10 cellular contexts compared by ENCODE assay signal in the genomic region with DNA sequence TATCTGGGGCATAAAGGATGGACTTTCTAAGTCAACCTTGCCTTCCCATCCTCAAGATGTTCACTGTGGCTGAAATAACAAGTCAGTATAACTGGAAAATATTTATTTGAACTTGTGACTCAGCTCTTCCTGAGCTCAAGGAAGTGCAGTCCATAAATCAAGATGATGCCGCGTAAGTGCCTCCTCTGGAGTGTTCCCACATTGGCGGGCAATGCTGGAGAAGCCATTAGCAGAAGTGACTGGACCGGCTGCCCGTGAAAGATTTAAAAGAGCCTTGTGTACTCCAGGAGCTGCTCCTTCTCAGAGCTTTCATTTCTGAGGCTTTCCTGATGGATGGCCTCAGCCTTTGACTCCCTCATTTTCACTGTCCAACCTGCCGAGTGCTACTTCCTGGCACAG. TPM values are rescaled to one million over a fixed set of nuclear protein-coding genes. Genes with fewer than 3 reads are reported as not detected.
DNase-seq lines count a peak whose midpoint lies in the region; ATAC-seq, FAIRE-seq and TF ChIP-seq lines count a peak whose summit lies in the region.
"Had no signal": no experiment of that assay in that cellular context is flagged by ENCODE, and none has a peak within 500 bp of the region (broad histone marks: within the 10 kb centered on the region; RNA-seq: fewer than 3 reads in every experiment).

No MANE protein-coding gene starts in this region.

- H2BK12ac ChIP-seq in mesenchymal stem cell (ENCODE audit: low read length in 2 of 2): no peak overlapping the region

- H3K4me1 ChIP-seq in mesenchymal stem cell (ENCODE audit: control insufficient read depth, insufficient read depth, low read depth, low read length): peaks cover 2% of the 10 kb centered on the region

- no peak overlapping the region for H2BK5ac ChIP-seq in mesenchymal stem cell (ENCODE audit: low read depth, low read length, poor library complexity, severe bottlenecking)

- H4K8ac ChIP-seq in mesenchymal stem cell (ENCODE audit: low read length): no peak overlapping the region

- 0% methylated on average over 6 of the region's 6 CpGs for WGBS in mesenchymal stem cell

- H3K36me3 ChIP-seq in mesenchymal stem cell (ENCODE audit: control insufficient read depth in 1 of 2, insufficient read depth in 2 of 2, low read depth in 1 of 2, low read length in 2 of 2): no peaks in the 10 kb centered on the region

- H3K27me3 ChIP-seq in mesenchymal stem cell (ENCODE audit: control insufficient read depth in 1 of 2, insufficient read depth in 1 of 2, low read length in 2 of 2): peaks cover 4 to 14% of the 10 kb centered on the region in 2 experiments

- H3K4me2 ChIP-seq in mesenchymal stem cell (ENCODE audit: low read length, poor library complexity, severe bottlenecking): peak overlapping the region; percentile 27

- H3K79me1 ChIP-seq in mesenchymal stem cell (replicated peaks; ENCODE audit: low read length, poor library complexity, severe bottlenecking): no peaks in the 10 kb centered on the region

- no peak overlapping the region for H4K91ac ChIP-seq in mesenchymal stem cell (ENCODE audit: low read length)

- H3K27ac ChIP-seq in mesenchymal stem cell (ENCODE audit: low read length, poor library complexity, severe bottlenecking): no peak overlapping the region

- FAIRE-seq in HTR-8/SVneo (lab: Jason Lieb, UNC): no peak

- no peaks in the 10 kb centered on the region for H3K36me3 Mint-ChIP-seq in activated naive CD4-positive, alpha-beta T cell treated with anti-CD3 and anti-CD28 coated beads, Interleukin-2, amount 50 U/mL, for 72 hours
- H3K36me3 Mint-ChIP-seq: activated naive CD4-positive, alpha-beta T cell treated with anti-CD3 and anti-CD28 coated beads, Interleukin-2, amount 50 U/mL, for 24 hours; memory B cell had no signal

- CTCF ChIA-PET in AG04449 (lab: Yijun Ruan, JAX): no interaction called here

- no peak overlapping the region for H3K23ac ChIP-seq in mesenchymal stem cell (ENCODE audit: low read length in 2 of 2)

- H3K9me3 ChIP-seq in mesenchymal stem cell (ENCODE audit: control insufficient read depth, low read length): no peaks in the 10 kb centered on the region

- no peak overlapping the region for H2BK15ac ChIP-seq in mesenchymal stem cell (ENCODE audit: low read depth, poor library complexity, severe bottlenecking)

- H2AFZ ChIP-seq in mesenchymal stem cell (ENCODE audit: low read depth, low read length): no peak overlapping the region

- H3K4ac ChIP-seq in mesenchymal stem cell (ENCODE audit: low read depth in 1 of 2, low read length in 2 of 2): no peak overlapping the region

- H3K27ac Mint-ChIP-seq in activated naive CD4-positive, alpha-beta T cell treated with anti-CD3 and anti-CD28 coated beads, Interleukin-2, amount 50 U/mL, for 72 hours: no peak overlapping the region
- H3K27ac Mint-ChIP-seq: activated naive CD4-positive, alpha-beta T cell treated with anti-CD3 and anti-CD28 coated beads, Interleukin-2, amount 50 U/mL, for 24 hours; memory B cell had no signal

- no peak overlapping the region for H3K14ac ChIP-seq in mesenchymal stem cell (ENCODE audit: low read length in 2 of 2)

- DNase-seq in AG04449 (ENCODE audit: low read depth, low spot score) (peak; percentile 31), HTR-8/SVneo (ENCODE audit: insufficient read length, low spot score) (peak; percentile 81), amniotic epithelial cell (ENCODE audit: low read depth) (peak; percentile 91), mesenchymal stem cell (peak; percentile 93)
- no peak for DNase-seq in activated naive CD4-positive, alpha-beta T cell treated with anti-CD3 and anti-CD28 coated beads, Interleukin-2, amount 50 U/mL, for 16 hours
- no peak for DNase-seq in activated naive CD4-positive, alpha-beta T cell treated with anti-CD3 and anti-CD28 coated beads, Interleukin-2, amount 50 U/mL, for 72 hours (ENCODE audit: low spot score in 2 of 2)

- no peak for TF ChIP-seq CTCF in AG04449 (IDR thresholded peaks at IDR 0.05; ENCODE audit: insufficient read depth, low read length, missing control alignments)

- H2BK120ac ChIP-seq in mesenchymal stem cell (ENCODE audit: low read depth, low read length): no peak overlapping the region

- H3K18ac ChIP-seq in mesenchymal stem cell (ENCODE audit: low read depth in 1 of 2, low read length in 2 of 2): no peak overlapping the region

- no peak overlapping the region for H2AK5ac ChIP-seq in mesenchymal stem cell (ENCODE audit: low read length, severe bottlenecking)

- ATAC-seq in GM19035 (IDR thresholded peaks at IDR 0.05; ENCODE audit: unreplicated experiment) (no peak), HG03442 (IDR thresholded peaks at IDR 0.05; ENCODE audit: unreplicated experiment) (no peak)
- ATAC-seq in activated naive CD4-positive, alpha-beta T cell treated with anti-CD3 and anti-CD28 coated beads, Interleukin-2, amount 50 U/mL, for 72 hours: no peak

- H3K9ac ChIP-seq in mesenchymal stem cell (ENCODE audit: low read length): peak overlapping the region; percentile 64

- H3K4me3 ChIP-seq in AG04449 (ENCODE audit: low read depth, low read length) (no peak overlapping the region; the same call in 1 of the 2 replicates), mesenchymal stem cell (ENCODE audit: insufficient read depth in 1 of 2, low read depth in 1 of 2, low read length in 2 of 2) (peak overlapping the region in 1 of 2 experiments; percentile 48)

- POLR2A ChIA-PET in AG04449 (lab: Yijun Ruan, JAX): no interaction called here

- H3K9me3 Mint-ChIP-seq in activated naive CD4-positive, alpha-beta T cell treated with anti-CD3 and anti-CD28 coated beads, Interleukin-2, amount 50 U/mL, for 72 hours: no peaks in the 10 kb centered on the region
- H3K9me3 Mint-ChIP-seq: activated naive CD4-positive, alpha-beta T cell treated with anti-CD3 and anti-CD28 coated beads, Interleukin-2, amount 50 U/mL, for 24 hours; memory B cell had no signal

RNA-seq across cellular contexts. Expression of gene TMOD1, which starts 17.4 kb away (rescaled TPM):
- 0.72 TPM for polyA plus RNA-seq in mesenchymal stem cell (2013, experiment 1 of 2)
- polyA plus RNA-seq in mesenchymal stem cell (2013, experiment 2 of 2): 0.68 TPM
- total RNA-seq in activated naive CD4-positive, alpha-beta T cell treated with anti-CD3 and anti-CD28 coated beads, Interleukin-2, amount 50 U/mL, for 72 hours: 1 to 10 TPM in 1 of 2 donors, under 1 TPM in 1; 0.96 to 1.5 TPM

Comparison
In these comparisons a context has a peak if more than half of its experiments do, and no peak if none do; other contexts are left out.
1. DNase-seq: peak in AG04449 (single experiment), HTR-8/SVneo (single experiment), amniotic epithelial cell (single experiment) and mesenchymal stem cell (single experiment); none in activated naive CD4-positive, alpha-beta T cell treated with anti-CD3 and anti-CD28 coated beads, Interleukin-2, amount 50 U/mL, for 16 hours (single experiment) and activated naive CD4-positive, alpha-beta T cell treated with anti-CD3 and anti-CD28 coated beads, Interleukin-2, amount 50 U/mL, for 72 hours (0 of 2).